Comparison of ENCODE assay signal across 27 cellular contexts in the genomic region with DNA sequence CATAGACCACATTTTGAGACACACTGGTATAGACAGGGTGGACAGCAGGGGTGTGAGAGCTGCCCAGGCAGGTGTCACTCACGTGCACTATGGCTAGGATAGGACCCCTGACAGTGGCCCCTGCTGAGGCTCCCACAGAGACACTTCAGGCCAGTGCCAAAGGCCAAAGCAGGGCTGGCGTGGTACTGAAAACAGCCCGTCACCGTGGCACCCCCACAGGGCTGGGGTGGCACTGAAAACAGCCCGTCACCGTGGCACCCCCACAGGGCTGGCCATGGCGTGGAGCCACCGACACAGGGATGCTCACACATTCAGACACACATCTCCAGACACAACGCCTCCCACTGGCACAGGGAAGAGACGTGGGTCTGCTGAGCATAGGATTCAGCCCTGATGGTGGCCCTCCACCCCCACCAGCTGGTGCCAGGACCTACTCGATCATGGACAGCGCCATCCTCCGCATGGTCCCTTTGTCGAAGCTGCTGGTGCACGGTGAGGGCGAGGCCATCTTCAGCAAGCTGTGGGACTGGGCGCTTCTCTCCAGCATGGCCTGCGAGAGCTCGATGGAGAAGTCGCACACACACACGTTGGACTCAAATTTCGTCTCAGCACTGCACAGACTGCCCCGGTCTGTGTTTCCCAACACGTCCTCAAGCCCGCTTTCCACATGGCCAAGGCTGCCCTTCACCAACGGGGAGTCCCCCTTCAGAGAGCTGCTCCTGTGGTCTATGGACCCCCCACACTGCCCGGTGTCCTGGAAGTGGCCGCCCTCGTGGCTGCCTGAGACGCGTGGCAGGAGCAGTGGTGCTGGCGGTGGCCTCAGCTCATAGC. TPM values are rescaled to one million over a fixed set of nuclear protein-coding genes. Genes with fewer than 3 reads are reported as not detected.
A peak's percentile ranks its signal among the peaks of the same experiment; 100 is the strongest.
DNase-seq lines count a peak whose midpoint lies in the region; ATAC-seq and TF ChIP-seq lines count a peak whose summit lies in the region.
"Had no signal": no experiment of that assay in that cellular context is flagged by ENCODE, and none has a peak within 500 bp of the region (broad histone marks: within the 10 kb centered on the region; RNA-seq: fewer than 3 reads in every experiment).

No MANE protein-coding gene starts in this region.

- H3K27ac Mint-ChIP-seq in MCF 10A (ENCODE audit: low read depth, unreplicated experiment), result no peak overlapping the region
- H3K27ac Mint-ChIP-seq: activated naive CD8-positive, alpha-beta T cell treated with anti-CD3 and anti-CD28 coated beads for 36 hours; activated T-helper 2 cell treated with anti-CD3 and anti-CD28 coated beads, Interferon-gamma antibody, Interleukin-2, Interleukin-4, amounts not matched to agents 10 μg/mL and 5 μg/mL and 100 μg/mL, durations not matched to agents 14 hours and 24 hours and 36 hours; stimulated activated naive B cell treated with anti-CD40 and anti-IgM and Interleukin-4, amounts not matched to agents 10 μg/mL and 1 μg/mL and 100 μg/mL, for 72 hours had no signal

- BruUV-seq in MCF 10A (replicated peaks; lab: Mats Ljungman, UMichigan), result no TSS peak

- no peak for TF ChIP-seq POLR2A in breast epithelium (IDR thresholded peaks at IDR 0.05)

- peaks cover 17% of the 10 kb centered on the region for H3K9me3 Mint-ChIP-seq in MCF 10A (ENCODE audit: unreplicated experiment)

- H3K36me3 ChIP-seq in breast epithelium, result peaks cover 1% of the 10 kb centered on the region
- H3K36me3 ChIP-seq in H7 (replicated peaks; ENCODE audit: control insufficient read depth, insufficient read depth, low read length), result no peaks in the 10 kb centered on the region
- H3K36me3 ChIP-seq: ovary had no signal

- POLR2A ChIA-PET in MCF 10A (lab: Yijun Ruan, JAX), result no interaction called here

- no peak overlapping the region for H3K4me3 ChIP-seq in breast epithelium
- no peak overlapping the region for H3K4me3 ChIP-seq in H7 (ENCODE audit: insufficient read depth, low read depth, low read length)
- H3K4me3 ChIP-seq: lower lobe of right lung, ovary, SJCRH30, upper lobe of left lung had no signal

- peaks cover 65% of the 10 kb centered on the region for H3K36me3 Mint-ChIP-seq in MCF 10A (ENCODE audit: insufficient read depth, unreplicated experiment)

- ATAC-seq in GM18867 (IDR thresholded peaks at IDR 0.05; ENCODE audit: unreplicated experiment), result no peak
- ATAC-seq: effector memory CD8-positive, alpha-beta T cell; HCT116; lower lobe of right lung; naive thymus-derived CD8-positive, alpha-beta T cell; stimulated activated naive B cell treated with anti-CD40 and anti-IgM and Interleukin-4, amounts not matched to agents 10 μg/mL and 1 μg/mL and 100 μg/mL, for 72 hours had no signal

- no peaks in the 10 kb centered on the region for H3K4me1 Mint-ChIP-seq in MCF 10A (ENCODE audit: insufficient read depth, unreplicated experiment)

- H3K4me3 Mint-ChIP-seq in MCF 10A (ENCODE audit: unreplicated experiment), result no peak overlapping the region
- H3K4me3 Mint-ChIP-seq: activated naive CD8-positive, alpha-beta T cell treated with anti-CD3 and anti-CD28 coated beads for 36 hours; effector memory CD8-positive, alpha-beta T cell; naive thymus-derived CD8-positive, alpha-beta T cell; stimulated activated naive B cell treated with anti-CD40 and anti-IgM and Interleukin-4, amounts not matched to agents 10 μg/mL and 1 μg/mL and 100 μg/mL, for 72 hours had no signal

- intact Hi-C loops in breast epithelium (cut with DNase I; ENCODE audit: low total_unique reads) (no loop called here), MCF 10A (cut with micrococcal nuclease) (no loop called here)

- DNase-seq in breast epithelium (ENCODE audit: low spot score in 2 of 2) (peak; percentile 6 to 42), MCF 10A (ENCODE audit: unreplicated experiment) (no peak), H7 (peak; percentile 30), islet precursor cell (peak; percentile 38), NCI-H2107 treated with DMSO at 0.1 percent for 48 hours (lab: John Stamatoyannopoulos, UW; ENCODE audit: unreplicated experiment) (no peak), GM19238 (ENCODE audit: insufficient read length, low spot score) (no peak)
- DNase-seq in stimulated activated CD8-positive, alpha-beta memory T cell treated with anti-CD3 and anti-CD28 coated beads, Interleukin-4, amount 100 ng/mL, for 48 hours, result peak; percentile 13
- DNase-seq: activated CD4-positive, alpha-beta T cell treated with anti-CD3 and anti-CD28 coated beads for 4 hours; activated naive CD8-positive, alpha-beta T cell treated with anti-CD3 and anti-CD28 coated beads for 36 hours; cortex of kidney; effector memory CD8-positive, alpha-beta T cell; glutamatergic neuron; lower lobe of right lung; naive thymus-derived CD8-positive, alpha-beta T cell; NCI-H146; NCI-H446 treated with DMSO at 0.1 percent for 48 hours; NCI-H774; ovary; SJCRH30; stimulated activated naive B cell treated with anti-CD40 and anti-IgM and Interleukin-4, amounts not matched to agents 10 μg/mL and 1 μg/mL and 100 μg/mL, for 72 hours; substantia nigra; T-helper 9 cell had no signal

- TF ChIP-seq CTCF in breast epithelium (IDR thresholded peaks at IDR 0.05) (no peak), MCF 10A (IDR thresholded peaks at IDR 0.05; ENCODE audit: unreplicated experiment) (no peak)

- H3K27me3 Mint-ChIP-seq in MCF 10A (ENCODE audit: insufficient read depth, unreplicated experiment), result no peaks in the 10 kb centered on the region
- H3K27me3 Mint-ChIP-seq: activated naive CD8-positive, alpha-beta T cell treated with anti-CD3 and anti-CD28 coated beads for 36 hours; effector memory CD8-positive, alpha-beta T cell; naive thymus-derived CD8-positive, alpha-beta T cell had no signal

- H3K27ac ChIP-seq in breast epithelium, result no peak overlapping the region
- H3K27ac ChIP-seq: lower lobe of right lung, ovary, SJCRH30, upper lobe of left lung, VCaP had no signal

- no peaks in the 10 kb centered on the region for H3K4me1 ChIP-seq in breast epithelium
- H3K4me1 ChIP-seq: SJCRH30 had no signal

- no peaks in the 10 kb centered on the region for H3K27me3 ChIP-seq in breast epithelium
- peaks cover 9% of the 10 kb centered on the region; the same call in 1 of the 2 replicates for H3K27me3 ChIP-seq in H7 (ENCODE audit: control insufficient read depth, insufficient read depth, low read length)
- H3K27me3 ChIP-seq: ovary, SJCRH30, upper lobe of left lung had no signal

- CTCF ChIA-PET in MCF 10A (lab: Yijun Ruan, JAX), result interaction anchor here (0.6 to 2.9 kb wide), 4 partner anchors 10 to 252 kb away, joined by 3 to 10 read pairs (median 4); no protein-coding TSS in a partner anchor

- no peaks in the 10 kb centered on the region for H3K9me3 ChIP-seq in breast epithelium
- H3K9me3 ChIP-seq: lower lobe of right lung, ovary, upper lobe of left lung had no signal

RNA-seq across cellular contexts. Expression of gene ANKMY1, which starts 34.1 kb away (rescaled TPM):
- 10 to 100 TPM; 13.0 to 32.8 (median 19.0) TPM for total RNA-seq in breast epithelium
- total RNA-seq in MCF 10A (2022), result 19.5 and 22.2 TPM in 2 replicates
- 3.6 and 8.9 TPM in 2 replicates for total RNA-seq in H7 (2014; rRNA removed; shearing (Covaris generic))

RNA-seq across cellular contexts. Expression of gene DUSP28, which starts 36.5 kb away (rescaled TPM):
- 1 to 10 TPM; 5.9 to 8.8 (median 6.9) TPM for total RNA-seq in breast epithelium
- 3.8 and 5.2 TPM in 2 replicates for total RNA-seq in MCF 10A (2022)
- total RNA-seq in H7 (2014; rRNA removed; shearing (Covaris generic)), result 2.4 and 2.5 TPM in 2 replicates

RNA-seq across cellular contexts. Expression of gene RNPEPL1, which starts 44.6 kb away (rescaled TPM):
- total RNA-seq in breast epithelium (10 to 100 TPM; 22.4 to 57.9 (median 42.3) TPM), MCF 10A (2022) (31.5 and 33.7 TPM in 2 replicates)
- 10.3 and 15.2 TPM in 2 replicates for total RNA-seq in H7 (2014; rRNA removed; shearing (Covaris generic))

Comparison
In these comparisons a context has a peak if more than half of its experiments do, and no peak if none do; other contexts are left out.
1. DNase-seq: peak in breast epithelium (2 of 2), H7 (single experiment), islet precursor cell (single experiment) and stimulated activated CD8-positive, alpha-beta memory T cell treated with anti-CD3 and anti-CD28 coated beads, Interleukin-4, amount 100 ng/mL, for 48 hours (single experiment); none in MCF 10A (single experiment), NCI-H2107 treated with DMSO at 0.1 percent for 48 hours (single experiment) and GM19238 (single experiment).